ENCODE assay signal across 8 cellular contexts in genomic region chr6:106223300-106223930, GRCh38.
DNase-seq lines count a peak whose midpoint lies in the region; ATAC-seq lines count a peak whose summit lies in the region.

No MANE protein-coding gene starts in this region.

- DNase-seq in EL = peak; percentile 73
- DNase-seq in NCI-H345 treated with DMSO at 0.1 percent for 48 hours (lab: John Stamatoyannopoulos, UW; ENCODE audit: unreplicated experiment) = peak; percentile 14
- DNase-seq in activated CD4-positive, alpha-beta T cell treated with anti-CD3 and anti-CD28 coated beads for 24 hours (ENCODE audit: low read depth in 2 of 2) = peak; percentile 42 to 62
- peak; percentile 85 for DNase-seq in dedifferentiated amniotic fluid mesenchymal stem cell (ENCODE audit: extremely low spot score)
- peak; percentile 82 for DNase-seq in medulla oblongata (ENCODE audit: extremely low spot score)
- DNase-seq in stimulated activated CD8-positive, alpha-beta memory T cell treated with anti-CD3 and anti-CD28 coated beads, Interleukin-2, amount 100 ng/mL, for 1 hour (ENCODE audit: low read depth in 2 of 2) = peak; percentile 46 to 54

- ATAC-seq in HG02763 (IDR thresholded peaks at IDR 0.05; ENCODE audit: unreplicated experiment) (peak; percentile 61), GM19463 (IDR thresholded peaks at IDR 0.05; ENCODE audit: unreplicated experiment) (no peak)

Comparison
In these comparisons a context has a peak if more than half of its experiments do, and no peak if none do; other contexts are left out.
1. DNase-seq: peak in every context shown above with its lines; median percentile 85 in dedifferentiated amniotic fluid mesenchymal stem cell; 82 in medulla oblongata; 73 in EL; 52 in activated CD4-positive, alpha-beta T cell treated with anti-CD3 and anti-CD28 coated beads for 24 hours; 50 in stimulated activated CD8-positive, alpha-beta memory T cell treated with anti-CD3 and anti-CD28 coated beads, Interleukin-2, amount 100 ng/mL, for 1 hour; 14 in NCI-H345 treated with DMSO at 0.1 percent for 48 hours.